ENCODE assay signal across 1 cellular context in genomic region chr11:64250875-64251721, GRCh38.
TF ChIP-seq lines count a peak whose summit lies in the region.

TSS of gene PLCB3 (plus strand) at chr11:64251530. CDS start at chr11:64251650, 120 bp downstream.

TF ChIP-seq in K562, 482 proteins besides CTCF, POLR2A, EP300 and RAD21 (continued from another document and continues in another):
- TF ChIP-seq MGA (IDR thresholded peaks at IDR 0.05) (no peak), ZNF785 (CRISPR knock-in tag; IDR thresholded peaks at IDR 0.05) (no peak), ZFX (CRISPR knock-in tag; IDR thresholded peaks at IDR 0.05) (peak; percentile 40; the same call in 1 of the 2 replicates), CEBPB (tag; IDR thresholded peaks at IDR 0.05) (no peak), SMAD1 (IDR thresholded peaks at IDR 0.05; ENCODE audit: low read depth, low read length, partially characterized antibody) (no peak), CREB5 (CRISPR knock-in tag; IDR thresholded peaks at IDR 0.05) (no peak), SIN3A (IDR thresholded peaks at IDR 0.05; ENCODE audit: borderline replicate concordance in 2 of 2, control insufficient read depth in 1 of 2, low read depth in 2 of 2, low read length in 2 of 2) (peak in 1 of 2 experiments; percentile 80; a peak in 1 of 4 replicates), RBM34 (IDR thresholded peaks at IDR 0.05; ENCODE audit: borderline replicate concordance, insufficient read depth, low read length) (no peak), ETS2 (tag; IDR thresholded peaks at IDR 0.05; ENCODE audit: borderline replicate concordance, poor library complexity, severe bottlenecking) (no peak), FOS (IDR thresholded peaks at IDR 0.05; ENCODE audit: extremely low read depth, insufficient read length) (no peak), XRCC4 (IDR thresholded peaks at IDR 0.05; ENCODE audit: extremely low read depth, insufficient read depth, insufficient read length) (no peak), MCM2 (IDR thresholded peaks at IDR 0.05; ENCODE audit: low read depth) (no peak), KAT7 (CRISPR knock-in tag; IDR thresholded peaks at IDR 0.05; ENCODE audit: borderline replicate concordance) (0 out of 2 replicates have a peak, but pooled peaks have one; percentile 72), MAX (CRISPR knock-in tag; IDR thresholded peaks at IDR 0.05) (no peak), EP400 (IDR thresholded peaks at IDR 0.05) (peak; percentile 64; the same call in 1 of the 2 replicates)
- TF ChIP-seq, protein P1, sequence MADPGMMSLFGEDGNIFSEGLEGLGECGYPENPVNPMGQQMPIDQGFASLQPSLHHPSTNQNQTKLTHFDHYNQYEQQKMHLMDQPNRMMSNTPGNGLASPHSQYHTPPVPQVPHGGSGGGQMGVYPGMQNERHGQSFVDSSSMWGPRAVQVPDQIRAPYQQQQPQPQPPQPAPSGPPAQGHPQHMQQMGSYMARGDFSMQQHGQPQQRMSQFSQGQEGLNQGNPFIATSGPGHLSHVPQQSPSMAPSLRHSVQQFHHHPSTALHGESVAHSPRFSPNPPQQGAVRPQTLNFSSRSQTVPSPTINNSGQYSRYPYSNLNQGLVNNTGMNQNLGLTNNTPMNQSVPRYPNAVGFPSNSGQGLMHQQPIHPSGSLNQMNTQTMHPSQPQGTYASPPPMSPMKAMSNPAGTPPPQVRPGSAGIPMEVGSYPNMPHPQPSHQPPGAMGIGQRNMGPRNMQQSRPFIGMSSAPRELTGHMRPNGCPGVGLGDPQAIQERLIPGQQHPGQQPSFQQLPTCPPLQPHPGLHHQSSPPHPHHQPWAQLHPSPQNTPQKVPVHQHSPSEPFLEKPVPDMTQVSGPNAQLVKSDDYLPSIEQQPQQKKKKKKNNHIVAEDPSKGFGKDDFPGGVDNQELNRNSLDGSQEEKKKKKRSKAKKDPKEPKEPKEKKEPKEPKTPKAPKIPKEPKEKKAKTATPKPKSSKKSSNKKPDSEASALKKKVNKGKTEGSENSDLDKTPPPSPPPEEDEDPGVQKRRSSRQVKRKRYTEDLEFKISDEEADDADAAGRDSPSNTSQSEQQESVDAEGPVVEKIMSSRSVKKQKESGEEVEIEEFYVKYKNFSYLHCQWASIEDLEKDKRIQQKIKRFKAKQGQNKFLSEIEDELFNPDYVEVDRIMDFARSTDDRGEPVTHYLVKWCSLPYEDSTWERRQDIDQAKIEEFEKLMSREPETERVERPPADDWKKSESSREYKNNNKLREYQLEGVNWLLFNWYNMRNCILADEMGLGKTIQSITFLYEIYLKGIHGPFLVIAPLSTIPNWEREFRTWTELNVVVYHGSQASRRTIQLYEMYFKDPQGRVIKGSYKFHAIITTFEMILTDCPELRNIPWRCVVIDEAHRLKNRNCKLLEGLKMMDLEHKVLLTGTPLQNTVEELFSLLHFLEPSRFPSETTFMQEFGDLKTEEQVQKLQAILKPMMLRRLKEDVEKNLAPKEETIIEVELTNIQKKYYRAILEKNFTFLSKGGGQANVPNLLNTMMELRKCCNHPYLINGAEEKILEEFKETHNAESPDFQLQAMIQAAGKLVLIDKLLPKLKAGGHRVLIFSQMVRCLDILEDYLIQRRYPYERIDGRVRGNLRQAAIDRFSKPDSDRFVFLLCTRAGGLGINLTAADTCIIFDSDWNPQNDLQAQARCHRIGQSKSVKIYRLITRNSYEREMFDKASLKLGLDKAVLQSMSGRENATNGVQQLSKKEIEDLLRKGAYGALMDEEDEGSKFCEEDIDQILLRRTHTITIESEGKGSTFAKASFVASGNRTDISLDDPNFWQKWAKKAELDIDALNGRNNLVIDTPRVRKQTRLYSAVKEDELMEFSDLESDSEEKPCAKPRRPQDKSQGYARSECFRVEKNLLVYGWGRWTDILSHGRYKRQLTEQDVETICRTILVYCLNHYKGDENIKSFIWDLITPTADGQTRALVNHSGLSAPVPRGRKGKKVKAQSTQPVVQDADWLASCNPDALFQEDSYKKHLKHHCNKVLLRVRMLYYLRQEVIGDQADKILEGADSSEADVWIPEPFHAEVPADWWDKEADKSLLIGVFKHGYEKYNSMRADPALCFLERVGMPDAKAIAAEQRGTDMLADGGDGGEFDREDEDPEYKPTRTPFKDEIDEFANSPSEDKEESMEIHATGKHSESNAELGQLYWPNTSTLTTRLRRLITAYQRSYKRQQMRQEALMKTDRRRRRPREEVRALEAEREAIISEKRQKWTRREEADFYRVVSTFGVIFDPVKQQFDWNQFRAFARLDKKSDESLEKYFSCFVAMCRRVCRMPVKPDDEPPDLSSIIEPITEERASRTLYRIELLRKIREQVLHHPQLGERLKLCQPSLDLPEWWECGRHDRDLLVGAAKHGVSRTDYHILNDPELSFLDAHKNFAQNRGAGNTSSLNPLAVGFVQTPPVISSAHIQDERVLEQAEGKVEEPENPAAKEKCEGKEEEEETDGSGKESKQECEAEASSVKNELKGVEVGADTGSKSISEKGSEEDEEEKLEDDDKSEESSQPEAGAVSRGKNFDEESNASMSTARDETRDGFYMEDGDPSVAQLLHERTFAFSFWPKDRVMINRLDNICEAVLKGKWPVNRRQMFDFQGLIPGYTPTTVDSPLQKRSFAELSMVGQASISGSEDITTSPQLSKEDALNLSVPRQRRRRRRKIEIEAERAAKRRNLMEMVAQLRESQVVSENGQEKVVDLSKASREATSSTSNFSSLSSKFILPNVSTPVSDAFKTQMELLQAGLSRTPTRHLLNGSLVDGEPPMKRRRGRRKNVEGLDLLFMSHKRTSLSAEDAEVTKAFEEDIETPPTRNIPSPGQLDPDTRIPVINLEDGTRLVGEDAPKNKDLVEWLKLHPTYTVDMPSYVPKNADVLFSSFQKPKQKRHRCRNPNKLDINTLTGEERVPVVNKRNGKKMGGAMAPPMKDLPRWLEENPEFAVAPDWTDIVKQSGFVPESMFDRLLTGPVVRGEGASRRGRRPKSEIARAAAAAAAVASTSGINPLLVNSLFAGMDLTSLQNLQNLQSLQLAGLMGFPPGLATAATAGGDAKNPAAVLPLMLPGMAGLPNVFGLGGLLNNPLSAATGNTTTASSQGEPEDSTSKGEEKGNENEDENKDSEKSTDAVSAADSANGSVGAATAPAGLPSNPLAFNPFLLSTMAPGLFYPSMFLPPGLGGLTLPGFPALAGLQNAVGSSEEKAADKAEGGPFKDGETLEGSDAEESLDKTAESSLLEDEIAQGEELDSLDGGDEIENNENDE (IDR thresholded peaks at IDR 0.05; ENCODE audit: low read depth, low read length), result no peak
- TF ChIP-seq, protein P2, sequence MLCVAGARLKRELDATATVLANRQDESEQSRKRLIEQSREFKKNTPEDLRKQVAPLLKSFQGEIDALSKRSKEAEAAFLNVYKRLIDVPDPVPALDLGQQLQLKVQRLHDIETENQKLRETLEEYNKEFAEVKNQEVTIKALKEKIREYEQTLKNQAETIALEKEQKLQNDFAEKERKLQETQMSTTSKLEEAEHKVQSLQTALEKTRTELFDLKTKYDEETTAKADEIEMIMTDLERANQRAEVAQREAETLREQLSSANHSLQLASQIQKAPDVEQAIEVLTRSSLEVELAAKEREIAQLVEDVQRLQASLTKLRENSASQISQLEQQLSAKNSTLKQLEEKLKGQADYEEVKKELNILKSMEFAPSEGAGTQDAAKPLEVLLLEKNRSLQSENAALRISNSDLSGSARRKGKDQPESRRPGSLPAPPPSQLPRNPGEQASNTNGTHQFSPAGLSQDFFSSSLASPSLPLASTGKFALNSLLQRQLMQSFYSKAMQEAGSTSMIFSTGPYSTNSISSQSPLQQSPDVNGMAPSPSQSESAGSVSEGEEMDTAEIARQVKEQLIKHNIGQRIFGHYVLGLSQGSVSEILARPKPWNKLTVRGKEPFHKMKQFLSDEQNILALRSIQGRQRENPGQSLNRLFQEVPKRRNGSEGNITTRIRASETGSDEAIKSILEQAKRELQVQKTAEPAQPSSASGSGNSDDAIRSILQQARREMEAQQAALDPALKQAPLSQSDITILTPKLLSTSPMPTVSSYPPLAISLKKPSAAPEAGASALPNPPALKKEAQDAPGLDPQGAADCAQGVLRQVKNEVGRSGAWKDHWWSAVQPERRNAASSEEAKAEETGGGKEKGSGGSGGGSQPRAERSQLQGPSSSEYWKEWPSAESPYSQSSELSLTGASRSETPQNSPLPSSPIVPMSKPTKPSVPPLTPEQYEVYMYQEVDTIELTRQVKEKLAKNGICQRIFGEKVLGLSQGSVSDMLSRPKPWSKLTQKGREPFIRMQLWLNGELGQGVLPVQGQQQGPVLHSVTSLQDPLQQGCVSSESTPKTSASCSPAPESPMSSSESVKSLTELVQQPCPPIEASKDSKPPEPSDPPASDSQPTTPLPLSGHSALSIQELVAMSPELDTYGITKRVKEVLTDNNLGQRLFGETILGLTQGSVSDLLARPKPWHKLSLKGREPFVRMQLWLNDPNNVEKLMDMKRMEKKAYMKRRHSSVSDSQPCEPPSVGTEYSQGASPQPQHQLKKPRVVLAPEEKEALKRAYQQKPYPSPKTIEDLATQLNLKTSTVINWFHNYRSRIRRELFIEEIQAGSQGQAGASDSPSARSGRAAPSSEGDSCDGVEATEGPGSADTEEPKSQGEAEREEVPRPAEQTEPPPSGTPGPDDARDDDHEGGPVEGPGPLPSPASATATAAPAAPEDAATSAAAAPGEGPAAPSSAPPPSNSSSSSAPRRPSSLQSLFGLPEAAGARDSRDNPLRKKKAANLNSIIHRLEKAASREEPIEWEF (CRISPR knock-in tag; IDR thresholded peaks at IDR 0.05), result no peak
